ENCODE assay signal across 21 cellular contexts in the genomic region with DNA sequence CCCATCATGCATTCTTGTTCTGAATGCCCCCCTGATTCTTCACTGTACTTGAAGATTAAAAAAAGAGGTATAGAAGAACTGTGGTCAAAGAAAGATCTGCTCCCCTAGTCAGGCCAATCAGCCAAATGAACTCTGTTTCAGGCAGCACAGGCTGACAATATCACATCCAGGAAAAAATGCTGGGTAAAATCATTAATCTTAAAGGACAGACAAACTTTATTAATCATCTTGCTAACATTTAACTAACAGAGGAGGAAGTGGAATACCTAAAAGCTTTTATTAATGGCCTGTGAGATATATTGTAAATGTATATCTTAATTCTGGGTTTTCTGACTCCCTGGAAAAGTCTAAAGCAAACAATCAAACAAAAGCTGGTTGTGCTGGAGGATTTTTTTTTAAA.
"Had no signal": no experiment of that assay in that cellular context is flagged by ENCODE, and none has a peak within 500 bp of the region (broad histone marks: within the 10 kb centered on the region; RNA-seq: fewer than 3 reads in every experiment).

No MANE protein-coding gene starts in this region.

- H3K36me3 ChIP-seq: SJSA1 had no signal

- H3K4me3 ChIP-seq: SJSA1, SK-N-MC had no signal

- H3K9me3 ChIP-seq: SJSA1 had no signal

- H3K4me1 ChIP-seq: SJSA1 had no signal

- H3K27ac ChIP-seq: SJSA1, SK-N-MC had no signal

- DNase-seq: KBM-7, MV-4-11, NCI-H1048, NCI-H1105, NCI-H1417, NCI-H1436 treated with DMSO at 0.1 percent for 48 hours, NCI-H1694, NCI-H187 treated with DMSO at 0.1 percent for 48 hours, NCI-H2029 treated with DMSO at 0.1 percent for 48 hours, NCI-H2171, NCI-H226, NCI-H446, NCI-H510A, NCI-H524 treated with DMSO at 0.1 percent for 48 hours, NCI-H69, NCI-H774, Right ventricle myocardium superior, RPMI8226, SIG-M5 had no signal

- H3K27me3 ChIP-seq: SJSA1 had no signal
